8 cellular contexts compared by ENCODE assay signal in genomic region chr15:92808611-92809063, GRCh38.
DNase-seq lines count a peak whose midpoint lies in the region; ATAC-seq and TF ChIP-seq lines count a peak whose summit lies in the region.

No MANE protein-coding gene starts in this region.

- H3K9me3 ChIP-seq in heart right ventricle (peaks cover 0 to 5% (median 0%) of the 10 kb centered on the region in 11 donors), sigmoid colon (no peaks in the 10 kb centered on the region)

- H3K27ac ChIP-seq in heart right ventricle (peak overlapping the region; percentile 96 to 99 (median 97)), sigmoid colon (peak overlapping the region; percentile 90 to 98 (median 94))

- TF ChIP-seq EP300 in sigmoid colon (IDR thresholded peaks at IDR 0.05), result no peak

- H3K36me3 Mint-ChIP-seq in activated T-helper 1 cell treated with anti-CD3 and anti-CD28 coated beads, Interleukin-12 subunit alpha, Interleukin-12 subunit beta, Interleukin-2, Interleukin-4 antibody, amounts not matched to agents 30 ng/mL and 10 ng/mL and 1 ng/mL, durations not matched to agents 14 hours and 24 hours and 36 hours (ENCODE audit: low read depth), result peaks cover 3% of the 10 kb centered on the region

- H3K4me3 Mint-ChIP-seq in activated T-helper 1 cell treated with anti-CD3 and anti-CD28 coated beads, Interleukin-12 subunit alpha, Interleukin-12 subunit beta, Interleukin-2, Interleukin-4 antibody, amounts not matched to agents 30 ng/mL and 10 ng/mL and 1 ng/mL, durations not matched to agents 14 hours and 24 hours and 36 hours, result peak overlapping the region; percentile 94

- TF ChIP-seq POLR2A in sigmoid colon (IDR thresholded peaks at IDR 0.05), result no peak

- peak overlapping the region; percentile 98 for H3K27ac Mint-ChIP-seq in activated T-helper 1 cell treated with anti-CD3 and anti-CD28 coated beads, Interleukin-12 subunit alpha, Interleukin-12 subunit beta, Interleukin-2, Interleukin-4 antibody, amounts not matched to agents 30 ng/mL and 10 ng/mL and 1 ng/mL, durations not matched to agents 14 hours and 24 hours and 36 hours

- peaks cover 0 to 72% (median 28%) of the 10 kb centered on the region in 9 donors for H3K4me1 ChIP-seq in heart right ventricle
- H3K4me1 ChIP-seq in sigmoid colon, result peaks cover 0 to 52% (median 40%) of the 10 kb centered on the region in 4 donors

- H3K36me3 ChIP-seq in heart right ventricle (no peaks in the 10 kb centered on the region), sigmoid colon (no peaks in the 10 kb centered on the region)

- intact Hi-C loops in activated T-helper 1 cell treated with anti-CD3 and anti-CD28 coated beads, Interleukin-12 subunit alpha, Interleukin-12 subunit beta, Interleukin-2, Interleukin-4 antibody, amounts not matched to agents 30 ng/mL and 10 ng/mL and 1 ng/mL, durations not matched to agents 14 hours and 24 hours and 36 hours (cut with micrococcal nuclease), result loop anchor here (1.0 to 10.0 kb wide), 7 partner anchors 23 to 1334 kb away; partner anchors contain the start of gene SLCO3A1
- intact Hi-C loops in heart right ventricle (cut with DNase I) (loop anchor here in 8 of 10 donors (1.0 to 10.0 kb wide), 15 partner anchors 12 to 206 kb away; partner anchors contain the start of gene CHD2 (in 3 of the 8)), sigmoid colon (cut with DNase I) (loop anchor here (1.0 to 5.0 kb wide), 4 partner anchors 75 to 264 kb away; no protein-coding TSS in a partner anchor)

- peaks cover 60% of the 10 kb centered on the region for H3K4me1 Mint-ChIP-seq in activated T-helper 1 cell treated with anti-CD3 and anti-CD28 coated beads, Interleukin-12 subunit alpha, Interleukin-12 subunit beta, Interleukin-2, Interleukin-4 antibody, amounts not matched to agents 30 ng/mL and 10 ng/mL and 1 ng/mL, durations not matched to agents 14 hours and 24 hours and 36 hours (ENCODE audit: low read depth)

- DNase-seq in D341Med (ENCODE audit: low spot score) (peak; percentile 73), HuH-7 (ENCODE audit: low spot score) (peak; percentile 51), heart right ventricle (peak; percentile 44 to 62), sigmoid colon (peak; percentile 82), GOT3 (lab: John Stamatoyannopoulos, UW) (no peak)
- no peak for DNase-seq in activated T-helper 1 cell treated with anti-CD3 and anti-CD28 coated beads, Interleukin-12 subunit alpha, Interleukin-12 subunit beta, Interleukin-2, Interleukin-4 antibody, amounts not matched to agents 30 ng/mL and 10 ng/mL and 1 ng/mL, durations not matched to agents 14 hours and 24 hours and 36 hours (ENCODE audit: low spot score)

- TF ChIP-seq CTCF in heart right ventricle (IDR thresholded peaks at IDR 0.05) (no peak), sigmoid colon (IDR thresholded peaks at IDR 0.05) (no peak)

- no peaks in the 10 kb centered on the region for H3K27me3 Mint-ChIP-seq in activated T-helper 1 cell treated with anti-CD3 and anti-CD28 coated beads, Interleukin-12 subunit alpha, Interleukin-12 subunit beta, Interleukin-2, Interleukin-4 antibody, amounts not matched to agents 30 ng/mL and 10 ng/mL and 1 ng/mL, durations not matched to agents 14 hours and 24 hours and 36 hours (ENCODE audit: insufficient read depth)

- WGBS in heart right ventricle, 2 donors, result 4 to 11% methylated on average over 30 of the region's 30 CpGs
- WGBS in sigmoid colon, 2 donors, result 3 to 4% methylated on average over 30 of the region's 30 CpGs

- ATAC-seq in GM21390 (IDR thresholded peaks at IDR 0.05; ENCODE audit: unreplicated experiment), result peak; percentile 21
- ATAC-seq in heart right ventricle, result peak; percentile 2 to 42 (median 14)
- no peak for ATAC-seq in GM18873 (IDR thresholded peaks at IDR 0.05; ENCODE audit: low FRiP score, unreplicated experiment)

- H3K27me3 ChIP-seq in heart right ventricle (no peaks in the 10 kb centered on the region), sigmoid colon (no peaks in the 10 kb centered on the region)

- peaks cover 3% of the 10 kb centered on the region for H3K9me3 Mint-ChIP-seq in activated T-helper 1 cell treated with anti-CD3 and anti-CD28 coated beads, Interleukin-12 subunit alpha, Interleukin-12 subunit beta, Interleukin-2, Interleukin-4 antibody, amounts not matched to agents 30 ng/mL and 10 ng/mL and 1 ng/mL, durations not matched to agents 14 hours and 24 hours and 36 hours

- peak overlapping the region; percentile 33 to 73 (median 61) for H3K4me3 ChIP-seq in heart right ventricle
- peak overlapping the region; percentile 37 to 66 (median 54) for H3K4me3 ChIP-seq in sigmoid colon

Comparison
In these comparisons a context has a peak if more than half of its experiments do, and no peak if none do; other contexts are left out.
1. DNase-seq: peak in D341Med (single experiment), HuH-7 (single experiment), heart right ventricle (2 of 2) and sigmoid colon (single experiment); none in activated T-helper 1 cell treated with anti-CD3 and anti-CD28 coated beads, Interleukin-12 subunit alpha, Interleukin-12 subunit beta, Interleukin-2, Interleukin-4 antibody, amounts not matched to agents 30 ng/mL and 10 ng/mL and 1 ng/mL, durations not matched to agents 14 hours and 24 hours and 36 hours (single experiment) and GOT3 (single experiment).